29 cellular contexts compared by ENCODE assay signal in genomic region chr4:95381843-95382580, GRCh38.
"Had no signal": no experiment of that assay in that cellular context is flagged by ENCODE, and none has a peak within 500 bp of the region (broad histone marks: within the 10 kb centered on the region; RNA-seq: fewer than 3 reads in every experiment).

No MANE protein-coding gene starts in this region.

- H3K36me3 Mint-ChIP-seq: activated naive CD4-positive, alpha-beta T cell treated with anti-CD3 and anti-CD28 coated beads, Interleukin-2, amount 50 U/mL, for 24 hours; activated naive CD8-positive, alpha-beta T cell treated with anti-CD3 and anti-CD28 coated beads for 36 hours had no signal

- H3K4me1 ChIP-seq: adrenal gland, body of pancreas, esophagus squamous epithelium, gastroesophageal sphincter had no signal

- H3K4me1 Mint-ChIP-seq: activated B cell treated with CpG ODN at 0.5 μM for 24 hours; activated naive CD4-positive, alpha-beta T cell treated with anti-CD3 and anti-CD28 coated beads, Interleukin-2, amount 50 U/mL, for 24 hours; activated naive CD8-positive, alpha-beta T cell treated with anti-CD3 and anti-CD28 coated beads for 36 hours; activated naive CD8-positive, alpha-beta T cell treated with anti-CD3 and anti-CD28 coated beads, Interleukin-2, amount 50 U/mL, for 24 hours had no signal

- DNase-seq: activated B cell treated with CpG ODN at 0.5 μM for 24 hours; activated CD4-positive, alpha-beta T cell treated with anti-CD3 and anti-CD28 coated beads for 48 hours; activated CD4-positive, alpha-beta T cell treated with anti-CD3 and anti-CD28 coated beads, Interleukin-2, amount 50 U/mL, for 1 hour; activated CD4-positive, alpha-beta T cell treated with anti-CD3 and anti-CD28 coated beads, Interleukin-2, amount 50 U/mL, for 48 hours; activated CD8-positive, alpha-beta memory T cell treated with anti-CD3 and anti-CD28 coated beads for 24 hours; activated CD8-positive, alpha-beta T cell treated with anti-CD3 and anti-CD28 coated beads for 36 hours; activated effector memory CD4-positive, alpha-beta T cell treated with anti-CD3 and anti-CD28 coated beads, Interleukin-2, amount 50 U/mL, for 16 hours; activated naive CD4-positive, alpha-beta T cell treated with anti-CD3 and anti-CD28 coated beads for 36 hours; activated naive CD8-positive, alpha-beta T cell treated with anti-CD3 and anti-CD28 coated beads for 36 hours; activated naive CD8-positive, alpha-beta T cell treated with anti-CD3 and anti-CD28 coated beads, Interleukin-2, amount 50 U/mL, for 24 hours; activated T-cell treated with anti-CD3 and anti-CD28 coated beads, Interleukin-2, amount 50 U/mL, for 48 hours; adrenal gland; amygdala; aorta; body of pancreas; caudate nucleus; cortex of kidney; dermis blood vessel endothelial cell; effector CD4-positive, alpha-beta T cell; effector memory CD8-positive, alpha-beta T cell; esophagus squamous epithelium; foreskin melanocyte; T-helper 2 cell had no signal

- H3K27me3 Mint-ChIP-seq: activated B cell treated with CpG ODN at 0.5 μM for 24 hours; activated CD8-positive, alpha-beta T cell treated with anti-CD3 and anti-CD28 coated beads for 36 hours; activated naive CD4-positive, alpha-beta T cell treated with anti-CD3 and anti-CD28 coated beads, Interleukin-2, amount 50 U/mL, for 24 hours; activated naive CD8-positive, alpha-beta T cell treated with anti-CD3 and anti-CD28 coated beads, Interleukin-2, amount 50 U/mL, for 24 hours; effector memory CD8-positive, alpha-beta T cell had no signal

- H3K27ac Mint-ChIP-seq: activated B cell treated with CpG ODN at 0.5 μM for 24 hours; activated CD8-positive, alpha-beta T cell treated with anti-CD3 and anti-CD28 coated beads for 36 hours; activated naive CD4-positive, alpha-beta T cell treated with anti-CD3 and anti-CD28 coated beads for 36 hours; activated naive CD4-positive, alpha-beta T cell treated with anti-CD3 and anti-CD28 coated beads, Interleukin-2, amount 50 U/mL, for 24 hours; activated naive CD8-positive, alpha-beta T cell treated with anti-CD3 and anti-CD28 coated beads for 36 hours; activated naive CD8-positive, alpha-beta T cell treated with anti-CD3 and anti-CD28 coated beads, Interleukin-2, amount 50 U/mL, for 24 hours; activated T-helper 1 cell treated with anti-CD3 and anti-CD28 coated beads, Interleukin-12 subunit alpha, Interleukin-12 subunit beta, Interleukin-2, Interleukin-4 antibody, amounts not matched to agents 30 ng/mL and 10 ng/mL and 1 ng/mL, durations not matched to agents 14 hours and 24 hours and 36 hours; activated T-helper 2 cell treated with anti-CD3 and anti-CD28 coated beads, Interferon-gamma antibody, Interleukin-2, Interleukin-4, amounts not matched to agents 10 μg/mL and 5 μg/mL and 100 μg/mL, durations not matched to agents 14 hours and 24 hours and 36 hours; effector memory CD8-positive, alpha-beta T cell had no signal

- H3K4me3 ChIP-seq: adrenal gland, body of pancreas, esophagus squamous epithelium, gastroesophageal sphincter had no signal

- H3K27ac ChIP-seq: adrenal gland, body of pancreas, epithelial cell of prostate, esophagus squamous epithelium, gastroesophageal sphincter had no signal

- H3K4me3 Mint-ChIP-seq: activated B cell treated with CpG ODN at 0.5 μM for 24 hours; activated CD8-positive, alpha-beta T cell treated with anti-CD3 and anti-CD28 coated beads for 36 hours; activated naive CD4-positive, alpha-beta T cell treated with anti-CD3 and anti-CD28 coated beads for 36 hours; activated naive CD4-positive, alpha-beta T cell treated with anti-CD3 and anti-CD28 coated beads, Interleukin-2, amount 50 U/mL, for 24 hours; activated naive CD8-positive, alpha-beta T cell treated with anti-CD3 and anti-CD28 coated beads for 36 hours; activated naive CD8-positive, alpha-beta T cell treated with anti-CD3 and anti-CD28 coated beads, Interleukin-2, amount 50 U/mL, for 24 hours; activated T-helper 1 cell treated with anti-CD3 and anti-CD28 coated beads, Interleukin-12 subunit alpha, Interleukin-12 subunit beta, Interleukin-2, Interleukin-4 antibody, amounts not matched to agents 30 ng/mL and 10 ng/mL and 1 ng/mL, durations not matched to agents 14 hours and 24 hours and 36 hours; effector memory CD8-positive, alpha-beta T cell had no signal

- H3K36me3 ChIP-seq: adrenal gland, esophagus squamous epithelium, gastroesophageal sphincter had no signal

- H3K27me3 ChIP-seq: adrenal gland, body of pancreas, esophagus squamous epithelium, gastroesophageal sphincter had no signal

- H3K9me3 Mint-ChIP-seq: activated B cell treated with CpG ODN at 0.5 μM for 24 hours; activated CD8-positive, alpha-beta T cell treated with anti-CD3 and anti-CD28 coated beads for 36 hours; activated naive CD4-positive, alpha-beta T cell treated with anti-CD3 and anti-CD28 coated beads for 36 hours; activated naive CD8-positive, alpha-beta T cell treated with anti-CD3 and anti-CD28 coated beads for 36 hours; activated naive CD8-positive, alpha-beta T cell treated with anti-CD3 and anti-CD28 coated beads, Interleukin-2, amount 50 U/mL, for 24 hours; activated T-helper 1 cell treated with anti-CD3 and anti-CD28 coated beads, Interleukin-12 subunit alpha, Interleukin-12 subunit beta, Interleukin-2, Interleukin-4 antibody, amounts not matched to agents 30 ng/mL and 10 ng/mL and 1 ng/mL, durations not matched to agents 14 hours and 24 hours and 36 hours; activated T-helper 2 cell treated with anti-CD3 and anti-CD28 coated beads, Interferon-gamma antibody, Interleukin-2, Interleukin-4, amounts not matched to agents 10 μg/mL and 5 μg/mL and 100 μg/mL, durations not matched to agents 14 hours and 24 hours and 36 hours had no signal

- H3K9me3 ChIP-seq: adrenal gland, body of pancreas, esophagus squamous epithelium, gastroesophageal sphincter had no signal

- ATAC-seq: activated CD4-positive, CD25-positive, alpha-beta regulatory T cell treated with anti-CD3 and anti-CD28 coated beads, Interleukin-2, amount 50 U/mL, for 24 hours; activated CD8-positive, alpha-beta T cell treated with anti-CD3 and anti-CD28 coated beads for 36 hours; activated naive CD8-positive, alpha-beta T cell treated with anti-CD3 and anti-CD28 coated beads, Interleukin-2, amount 50 U/mL, for 24 hours; body of pancreas; effector memory CD8-positive, alpha-beta T cell; gastroesophageal sphincter had no signal
